1 cellular context compared by ENCODE assay signal in genomic region chr1:2104621-2105427, GRCh38.
A peak's percentile ranks its signal among the peaks of the same experiment; 100 is the strongest.
TF ChIP-seq lines count a peak whose summit lies in the region.

No MANE protein-coding gene starts in this region.

TF ChIP-seq in HepG2, 621 proteins besides CTCF, POLR2A, EP300 and RAD21 (continued from another document and continues in another):
- TF ChIP-seq ISX (CRISPR knock-in tag; conservative IDR thresholded peaks at IDR 0.05) = no peak
- peak; percentile 67; the same call in 1 of the 2 replicates for TF ChIP-seq MEIS1 (CRISPR knock-in tag; IDR thresholded peaks at IDR 0.05; ENCODE audit: borderline replicate concordance)
- TF ChIP-seq GRHL1 (CRISPR knock-in tag; conservative IDR thresholded peaks at IDR 0.05) = no peak
- no peak for TF ChIP-seq ZNF318 (CRISPR knock-in tag; IDR thresholded peaks at IDR 0.05)
- no peak for TF ChIP-seq ZNF430 (CRISPR knock-in tag; IDR thresholded peaks at IDR 0.05)
- no peak for TF ChIP-seq ZNF850 (CRISPR knock-in tag; conservative IDR thresholded peaks at IDR 0.05)
- no peak for TF ChIP-seq ZSCAN5A (CRISPR knock-in tag; IDR thresholded peaks at IDR 0.05; ENCODE audit: borderline replicate concordance)
- TF ChIP-seq NFYC (CRISPR knock-in tag; IDR thresholded peaks at IDR 0.05) = no peak
- TF ChIP-seq ZGPAT (CRISPR knock-in tag; IDR thresholded peaks at IDR 0.05) = peak; percentile 63; the same call in 1 of the 2 replicates
- TF ChIP-seq ZBTB46 (CRISPR knock-in tag; IDR thresholded peaks at IDR 0.05; ENCODE audit: borderline replicate concordance) = no peak
- no peak for TF ChIP-seq GATA4 (IDR thresholded peaks at IDR 0.05; ENCODE audit: borderline replicate concordance, low read depth)
- no peak for TF ChIP-seq TOPORS (CRISPR knock-in tag; IDR thresholded peaks at IDR 0.05)
- no peak for TF ChIP-seq LRRFIP1 (CRISPR knock-in tag; conservative IDR thresholded peaks at IDR 0.05)
- no peak for TF ChIP-seq BRD4 (CRISPR knock-in tag; IDR thresholded peaks at IDR 0.05)
- TF ChIP-seq PHF21A (CRISPR knock-in tag; IDR thresholded peaks at IDR 0.05) = peak; percentile 35; the same call in 1 of the 2 replicates
- TF ChIP-seq ZBTB40 (IDR thresholded peaks at IDR 0.05) = no peak
- 0 out of 2 replicates have a peak, but pooled peaks have one; percentile 36 for TF ChIP-seq ZBTB40 (CRISPR knock-in tag; IDR thresholded peaks at IDR 0.05)
- TF ChIP-seq CREM (IDR thresholded peaks at IDR 0.05) = peak; percentile 43; the same call in 1 of the 2 replicates
- TF ChIP-seq CREM (CRISPR knock-in tag; IDR thresholded peaks at IDR 0.05) = no peak
- TF ChIP-seq GMEB1 (CRISPR knock-in tag; IDR thresholded peaks at IDR 0.05; ENCODE audit: borderline replicate concordance) = no peak
- peak; percentile 83; the same call in 1 of the 2 replicates for TF ChIP-seq ESRRA (CRISPR knock-in tag; IDR thresholded peaks at IDR 0.05; ENCODE audit: low read depth)
